ENCODE assay signal across 8 cellular contexts in the genomic region with DNA sequence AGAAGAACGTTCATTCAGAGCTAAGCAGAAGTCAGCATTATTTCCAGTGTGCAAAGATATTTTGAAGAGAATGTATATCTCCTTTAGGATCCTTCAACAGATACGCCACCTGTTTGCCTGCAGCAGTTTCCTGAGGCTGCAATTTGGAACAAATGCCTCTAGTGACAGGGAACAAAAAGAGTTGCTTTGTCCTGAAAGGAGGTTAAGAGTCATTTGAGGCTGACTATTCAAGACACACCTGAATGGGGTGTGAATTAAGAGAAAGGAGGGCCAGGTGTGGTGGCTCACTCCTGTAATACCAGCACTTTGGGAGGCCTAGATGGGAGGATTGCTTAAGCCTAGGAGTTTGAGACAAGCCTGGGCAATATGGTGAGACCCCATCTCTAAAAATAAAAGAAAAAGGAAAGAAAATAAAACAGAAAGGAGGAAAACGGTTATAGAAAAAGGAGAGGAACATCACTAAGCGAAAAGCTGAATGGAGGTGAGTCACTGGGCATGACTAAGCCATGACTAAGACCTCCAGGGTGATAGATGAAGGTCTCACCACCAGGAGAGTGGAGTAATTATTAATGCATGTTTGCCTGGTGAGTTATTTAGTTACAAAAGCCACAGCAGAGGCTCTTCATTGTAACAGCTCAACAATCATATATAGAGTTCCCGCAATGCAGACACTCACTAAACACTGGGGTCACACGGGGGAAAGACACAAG.
A peak's percentile ranks its signal among the peaks of the same experiment; 100 is the strongest.
DNase-seq lines count a peak whose midpoint lies in the region; ATAC-seq and TF ChIP-seq lines count a peak whose summit lies in the region.

No MANE protein-coding gene starts in this region.

- no peak overlapping the region for H3K4me3 ChIP-seq in fibroblast of villous mesenchyme (ENCODE audit: low read depth, low read length)
- H3K4me3 ChIP-seq in MM.1S (ENCODE audit: low read length) = no peak overlapping the region
- H3K4me3 ChIP-seq in HAP-1 = no peak overlapping the region

- TF ChIP-seq CTCF in fibroblast of villous mesenchyme (IDR thresholded peaks at IDR 0.05; ENCODE audit: insufficient read depth, low read depth, low read length) = peak; percentile 19
- no peak for TF ChIP-seq CTCF in MM.1S (IDR thresholded peaks at IDR 0.05; ENCODE audit: low read length)

- H3K27me3 ChIP-seq in MM.1S (replicated peaks; ENCODE audit: insufficient read depth, low read length) = no peaks in the 10 kb centered on the region
- H3K27me3 ChIP-seq in HAP-1 (ENCODE audit: low read depth) = no peaks in the 10 kb centered on the region

- peak; percentile 86 for ATAC-seq in GM21447 (IDR thresholded peaks at IDR 0.05; ENCODE audit: unreplicated experiment)

- H3K4me2 ChIP-seq in MM.1S (ENCODE audit: low read depth, low read length) = no peak overlapping the region

- H3K36me3 ChIP-seq in MM.1S (replicated peaks; ENCODE audit: insufficient read depth, low read length) = no peaks in the 10 kb centered on the region
- H3K36me3 ChIP-seq in HAP-1 (replicated peaks) = no peaks in the 10 kb centered on the region

- H3K9me3 ChIP-seq in MM.1S (replicated peaks; ENCODE audit: insufficient read depth, low read length) (no peaks in the 10 kb centered on the region), HAP-1 (no peaks in the 10 kb centered on the region)

- H3F3A ChIP-seq in MM.1S (ENCODE audit: insufficient read depth, low read length) = no peaks in the 10 kb centered on the region

- in situ Hi-C loops in HAP-1 (cut with MboI; ENCODE audit: low sequenced_read_pairs) = no loop called here

- H2AFZ ChIP-seq in MM.1S (ENCODE audit: low read length) = no peak overlapping the region

- H3K9me2 ChIP-seq in MM.1S (replicated peaks; ENCODE audit: insufficient read depth, low read length) = no peaks in the 10 kb centered on the region

- no peaks in the 10 kb centered on the region for H3K4me1 ChIP-seq in MM.1S (ENCODE audit: low read length)
- H3K4me1 ChIP-seq in HAP-1 = no peaks in the 10 kb centered on the region

- peak; percentile 86 for DNase-seq in DMS53 (lab: John Stamatoyannopoulos, UW)
- peak; percentile 9 for DNase-seq in HuH-7.5 (ENCODE audit: low spot score)
- DNase-seq in fibroblast of villous mesenchyme (ENCODE audit: low read depth) = peak; percentile 86
- no peak for DNase-seq in ecto neural progenitor cell (ENCODE audit: low spot score)
- no peak for DNase-seq in activated effector memory CD4-positive, alpha-beta T cell treated with anti-CD3 and anti-CD28 coated beads, Interleukin-2, amount 50 U/mL, for 16 hours
- no peak for DNase-seq in MM.1S
- DNase-seq in HAP-1 (ENCODE audit: low spot score in 2 of 2) = no peak

- no peak overlapping the region for H3K9ac ChIP-seq in MM.1S (ENCODE audit: low read length)

- H3K79me2 ChIP-seq in MM.1S (ENCODE audit: low read length) = no peaks in the 10 kb centered on the region

- H4K20me1 ChIP-seq in MM.1S (ENCODE audit: insufficient read depth, low read length) = no peaks in the 10 kb centered on the region

- no peak overlapping the region for H3K27ac ChIP-seq in MM.1S (ENCODE audit: low read length)

Comparison
In these comparisons a context has a peak if more than half of its experiments do, and no peak if none do; other contexts are left out.
1. DNase-seq: peak in DMS53 (single experiment), HuH-7.5 (single experiment) and fibroblast of villous mesenchyme (single experiment); none in ecto neural progenitor cell (single experiment), activated effector memory CD4-positive, alpha-beta T cell treated with anti-CD3 and anti-CD28 coated beads, Interleukin-2, amount 50 U/mL, for 16 hours (single experiment), MM.1S (single experiment) and HAP-1 (0 of 2).